1 cellular context compared by ENCODE assay signal in the genomic region with DNA sequence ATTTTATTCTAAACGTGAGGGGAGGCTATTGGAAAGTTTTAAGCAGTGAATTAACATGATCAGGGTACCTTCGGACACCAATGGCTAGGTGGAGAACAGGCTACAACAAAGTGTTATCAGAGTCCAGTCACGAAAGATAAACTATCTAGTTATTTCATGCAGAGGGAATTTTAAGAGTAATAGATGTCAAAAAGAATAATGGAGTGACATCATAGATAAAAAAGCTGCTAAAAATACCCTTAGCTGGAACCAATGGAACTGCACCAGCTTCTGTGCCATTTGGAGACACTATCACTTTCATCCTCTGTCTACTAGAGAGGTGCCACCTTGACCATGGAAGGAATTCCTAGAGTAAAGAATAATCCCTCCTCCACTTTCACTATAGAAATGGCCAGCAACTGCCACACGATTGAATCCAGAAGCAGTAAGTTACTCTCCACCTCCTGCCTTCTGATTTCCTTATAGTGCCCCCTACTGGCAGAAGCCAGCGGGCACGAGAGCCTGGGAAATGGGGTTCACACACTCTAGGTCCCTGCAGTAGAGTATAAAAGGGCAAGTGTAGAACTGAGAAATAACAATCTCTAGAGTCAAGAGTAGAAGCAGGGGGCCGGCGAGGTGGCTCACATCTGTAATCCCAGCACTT.
TF ChIP-seq lines count a peak whose summit lies in the region.

No MANE protein-coding gene starts in this region.

TF ChIP-seq in H1, 55 proteins besides CTCF, POLR2A, EP300 and RAD21:
- TF ChIP-seq, protein P1, sequence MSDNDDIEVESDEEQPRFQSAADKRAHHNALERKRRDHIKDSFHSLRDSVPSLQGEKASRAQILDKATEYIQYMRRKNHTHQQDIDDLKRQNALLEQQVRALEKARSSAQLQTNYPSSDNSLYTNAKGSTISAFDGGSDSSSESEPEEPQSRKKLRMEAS (IDR thresholded peaks at IDR 0.05): 0 out of 2 replicates have a peak, but pooled peaks have one; percentile 23
- TF ChIP-seq KDM5A (IDR thresholded peaks at IDR 0.05; ENCODE audit: low read length) (no peak), YY1 (IDR thresholded peaks at IDR 0.05; ENCODE audit: low read depth, low read length) (peak; percentile 42; the same call in 1 of the 2 replicates), CREB1 (IDR thresholded peaks at IDR 0.05) (0 out of 2 replicates have a peak, but pooled peaks have one; percentile 11)
TF ChIP-seq in H1: peak in this region for 3.
